In the genomic region with DNA sequence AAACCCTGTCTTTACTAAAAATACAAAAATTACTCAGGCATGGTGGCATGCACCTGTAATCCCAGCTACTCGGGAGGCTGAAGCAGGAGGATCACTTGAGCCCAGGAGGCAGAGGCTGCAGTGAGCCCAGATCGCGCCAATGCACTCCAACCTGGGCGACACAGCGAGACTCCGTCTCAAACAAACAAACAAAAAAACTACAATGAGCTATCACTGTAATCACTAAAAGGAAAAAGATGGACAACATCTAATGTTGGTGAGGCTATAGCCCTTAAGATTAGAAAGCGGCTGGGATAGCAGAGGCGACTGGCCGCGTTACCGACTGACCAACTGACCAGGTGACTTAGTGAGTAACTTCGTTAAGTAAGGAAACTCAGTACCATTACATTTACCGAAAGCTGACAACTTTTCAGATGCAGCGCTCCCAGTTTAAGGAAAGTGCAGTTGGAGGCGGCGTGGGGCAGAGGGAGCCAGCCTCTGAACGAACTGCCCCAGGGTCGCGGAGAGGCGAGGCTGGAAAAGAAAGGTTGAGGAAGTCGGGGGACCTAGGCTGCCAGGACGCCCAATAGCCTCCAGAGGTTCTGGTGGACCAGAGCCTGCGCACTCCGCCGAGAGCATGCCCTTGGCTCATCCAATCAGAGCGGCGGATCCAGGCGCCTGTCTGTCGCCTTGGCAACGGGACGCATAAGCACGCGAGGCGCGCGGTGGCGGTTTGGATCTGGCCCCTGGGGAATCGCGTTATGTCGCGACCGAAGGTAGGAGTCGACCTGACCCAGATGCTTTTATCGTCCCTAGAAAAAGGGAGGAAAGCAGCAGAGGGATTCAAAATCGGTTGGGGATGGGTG, we compare ENCODE assay signal across 8 cellular contexts. TPM values are rescaled to one million over a fixed set of nuclear protein-coding genes. Genes with fewer than 3 reads are reported as not detected.
A peak's percentile ranks its signal among the peaks of the same experiment; 100 is the strongest.
DNase-seq lines count a peak whose midpoint lies in the region; ATAC-seq and TF ChIP-seq lines count a peak whose summit lies in the region.

No MANE protein-coding gene starts in this region.

- TF ChIP-seq POLR2A in testis (IDR thresholded peaks at IDR 0.05): no peak

- peak; percentile 100 for ATAC-seq in SK-N-SH treated with all-trans-retinoic acid at 6 μM for 48 hours
- ATAC-seq in Right ventricle myocardium inferior: peak; percentile 98

- peak overlapping the region; percentile 91 for H3K4me3 Mint-ChIP-seq in HFFc6
- peak overlapping the region; percentile 94 for H3K4me3 Mint-ChIP-seq in activated naive CD8-positive, alpha-beta T cell

- peak; percentile 99 for DNase-seq in GM03348 (ENCODE audit: low spot score)
- peak; percentile 94 for DNase-seq in HFFc6
- DNase-seq in NCI-H1048 (lab: John Stamatoyannopoulos, UW): peak; percentile 53
- peak; percentile 96 for DNase-seq in Right ventricle myocardium inferior (ENCODE audit: missing footprints)
- peak; percentile 99 for DNase-seq in osteoblast (ENCODE audit: insufficient read length, low spot score, missing footprints)
- DNase-seq in testis: peak; percentile 99

- 4 to 7% methylated on average over 30 to 45 of the region's 45 CpGs for WGBS in testis, 2 donors

- H2AFZ ChIP-seq in osteoblast (ENCODE audit: low read length): peak overlapping the region; percentile 98

- H3K27me3 ChIP-seq in osteoblast (ENCODE audit: insufficient read depth, low read length): peaks cover 12% of the 10 kb centered on the region
- H3K27me3 ChIP-seq in testis: no peaks in the 10 kb centered on the region

- H3K36me3 ChIP-seq in osteoblast (ENCODE audit: insufficient read depth, low read length) (no peaks in the 10 kb centered on the region), testis (ENCODE audit: low read depth, missing control alignments) (no peaks in the 10 kb centered on the region)

- intact Hi-C loops in Right ventricle myocardium inferior (cut with DNase I): no loop called here
- intact Hi-C loops in testis (cut with DNase I; ENCODE audit: low total_unique reads): no loop called here

- H3K4me1 ChIP-seq in osteoblast (ENCODE audit: insufficient read depth, low read length) (peaks cover 4% of the 10 kb centered on the region), testis (no peaks in the 10 kb centered on the region)

- H3K4me1 Mint-ChIP-seq in HFFc6 (ENCODE audit: low read depth): peaks cover 6% of the 10 kb centered on the region; the same call in 1 of the 2 replicates
- peaks cover 9% of the 10 kb centered on the region for H3K4me1 Mint-ChIP-seq in activated naive CD8-positive, alpha-beta T cell (ENCODE audit: low read depth)

- H3K36me3 Mint-ChIP-seq in HFFc6 (ENCODE audit: low read depth): no peaks in the 10 kb centered on the region
- H3K36me3 Mint-ChIP-seq in activated naive CD8-positive, alpha-beta T cell: no peaks in the 10 kb centered on the region

- no peak for TF ChIP-seq CTCF in HFFc6 (IDR thresholded peaks at IDR 0.05)
- TF ChIP-seq CTCF in osteoblast (IDR thresholded peaks at IDR 0.05; ENCODE audit: extremely low read depth, low read depth, low read length): no peak
- TF ChIP-seq CTCF in testis (IDR thresholded peaks at IDR 0.05): no peak

- H3K4me3 ChIP-seq in osteoblast (ENCODE audit: insufficient read depth, low read length): peak overlapping the region; percentile 91
- H3K4me3 ChIP-seq in testis: peak overlapping the region; percentile 60 to 70

- peak overlapping the region; percentile 93 for H3K27ac Mint-ChIP-seq in HFFc6
- H3K27ac Mint-ChIP-seq in activated naive CD8-positive, alpha-beta T cell: peak overlapping the region; percentile 79

- peak overlapping the region; percentile 100 for H3K4me2 ChIP-seq in osteoblast (ENCODE audit: insufficient read depth, low read length)

- H3K9me3 ChIP-seq in osteoblast (ENCODE audit: low read depth, low read length): no peaks in the 10 kb centered on the region
- H3K9me3 ChIP-seq in testis: no peaks in the 10 kb centered on the region

- H3K27me3 Mint-ChIP-seq in HFFc6 (ENCODE audit: insufficient read depth): peaks cover 9% of the 10 kb centered on the region
- peaks cover 1% of the 10 kb centered on the region for H3K27me3 Mint-ChIP-seq in activated naive CD8-positive, alpha-beta T cell

- no peaks in the 10 kb centered on the region for H3K9me3 Mint-ChIP-seq in HFFc6
- no peaks in the 10 kb centered on the region for H3K9me3 Mint-ChIP-seq in activated naive CD8-positive, alpha-beta T cell (ENCODE audit: low read depth)

- peak overlapping the region; percentile 76 for H3K27ac ChIP-seq in osteoblast (ENCODE audit: low read depth, low read length)
- peak overlapping the region; percentile 55 to 69 for H3K27ac ChIP-seq in testis

- H3K79me2 ChIP-seq in osteoblast (ENCODE audit: insufficient read depth, low read length): no peaks in the 10 kb centered on the region

- no peaks in the 10 kb centered on the region for H4K20me1 ChIP-seq in osteoblast (ENCODE audit: insufficient read depth, low read length)

TF ChIP-seq in SK-N-SH treated with all-trans-retinoic acid at 6 μM for 48 hours, 23 proteins besides CTCF, POLR2A, EP300 and RAD21 (continues in another document):
- TF ChIP-seq BACH2 (CRISPR knock-in tag; IDR thresholded peaks at IDR 0.05; ENCODE audit: borderline replicate concordance) (no peak), ZNF565 (CRISPR knock-in tag; conservative IDR thresholded peaks at IDR 0.05; ENCODE audit: low read depth) (no peak), CREB5 (CRISPR knock-in tag; IDR thresholded peaks at IDR 0.05; ENCODE audit: low read depth) (no peak), TCF4 (CRISPR knock-in tag; IDR thresholded peaks at IDR 0.05; ENCODE audit: borderline replicate concordance) (no peak), ARNTL (CRISPR knock-in tag; IDR thresholded peaks at IDR 0.05; ENCODE audit: borderline replicate concordance, low read depth) (no peak), CSDC2 (CRISPR knock-in tag; IDR thresholded peaks at IDR 0.05) (no peak), ISL1 (CRISPR knock-in tag; IDR thresholded peaks at IDR 0.05) (no peak), ZNF8 (CRISPR knock-in tag; IDR thresholded peaks at IDR 0.05) (no peak), ESRRG (CRISPR knock-in tag; IDR thresholded peaks at IDR 0.05) (no peak), TSHZ2 (CRISPR knock-in tag; IDR thresholded peaks at IDR 0.05) (no peak)

RNA-seq across cellular contexts. Expression of gene TTLL9, which starts 8.9 kb away (rescaled TPM):
- total RNA-seq in HFFc6 (2021; fragmentation: NEBNext Ultra II Directional; extraction: Animal tissue kit (Norgen Biotek cat#: 25700)): not detected
- total RNA-seq in Right ventricle myocardium inferior (not detected), osteoblast (0.59 and 0.72 TPM in 2 replicates), testis (10 to 100 TPM in 1 of 2 donors, 1 to 10 TPM in 1; 8.7 to 19.1 TPM)
- 32.7 TPM for polyA plus RNA-seq in testis (ENCODE audit: insufficient read depth, low read depth, low replicate concordance)

RNA-seq across cellular contexts. Expression of gene DUSP15, which starts 9.0 kb away (rescaled TPM):
- total RNA-seq in HFFc6 (2021; fragmentation: NEBNext Ultra II Directional; extraction: Animal tissue kit (Norgen Biotek cat#: 25700)): not detected
- total RNA-seq in Right ventricle myocardium inferior: 2.9 TPM
- total RNA-seq in osteoblast: 1.2 and 1.4 TPM in 2 replicates
- total RNA-seq in testis: 100 to 1,000 TPM; 175 to 274 TPM
- 182 TPM for polyA plus RNA-seq in testis (ENCODE audit: insufficient read depth, low read depth, low replicate concordance)

RNA-seq across cellular contexts. Expression of gene FOXS1, which starts 34.0 kb away (rescaled TPM):
- not detected for total RNA-seq in HFFc6 (2021; fragmentation: NEBNext Ultra II Directional; extraction: Animal tissue kit (Norgen Biotek cat#: 25700))
- 0.89 TPM for total RNA-seq in Right ventricle myocardium inferior
- under 0.01 and 0.36 TPM in 2 replicates for total RNA-seq in osteoblast
- 1 to 10 TPM; 4.3 to 4.4 TPM for total RNA-seq in testis
- 10.0 TPM for polyA plus RNA-seq in testis (ENCODE audit: insufficient read depth, low read depth, low replicate concordance)

Comparison
In these comparisons a context has a peak if more than half of its experiments do, and no peak if none do; other contexts are left out.
1. Peak in every context shown above with its lines: DNase-seq, ATAC-seq, H3K4me3 ChIP-seq and H3K27ac ChIP-seq.
2. RNA of gene DUSP15, which starts 9.0 kb away (total RNA-seq): 175 to 274 TPM in testis; 2.9 TPM in Right ventricle myocardium inferior (single experiment), 1.2 to 1.4 TPM in osteoblast and not detected in HFFc6; every median in the first group is over 10 times any median in the second.